In genomic region chr6:138970856-138971425, GRCh38 we compare ENCODE assay signal across 8 cellular contexts. TPM values are rescaled to one million over a fixed set of nuclear protein-coding genes. Genes with fewer than 3 reads are reported as not detected.
DNase-seq lines count a peak whose midpoint lies in the region; ATAC-seq and TF ChIP-seq lines count a peak whose summit lies in the region.
"Had no signal": no experiment of that assay in that cellular context is flagged by ENCODE, and none has a peak within 500 bp of the region (broad histone marks: within the 10 kb centered on the region; RNA-seq: fewer than 3 reads in every experiment).

No MANE protein-coding gene starts in this region.

- H3K4me1 ChIP-seq in Panc1 (ENCODE audit: control insufficient read depth, insufficient read depth, low read length) (peaks cover 16% of the 10 kb centered on the region; the same call in 1 of the 2 replicates), sigmoid colon (peaks cover 0 to 67% (median 40%) of the 10 kb centered on the region in 4 donors)

- intact Hi-C loops in Panc1 (cut with micrococcal nuclease; ENCODE audit: unreplicated experiment) (no loop called here), sigmoid colon (cut with DNase I) (no loop called here)

- H3K9me3 ChIP-seq in Panc1 (ENCODE audit: control insufficient read depth, insufficient read depth, low read depth, low read length) = no peaks in the 10 kb centered on the region
- H3K9me3 ChIP-seq in sigmoid colon = no peaks in the 10 kb centered on the region
- H3K9me3 ChIP-seq: neutrophil had no signal

- in situ Hi-C loops in Panc1 (cut with HindIII; ENCODE audit: low pct_unique_long_range_greater_than_20kb, low sequenced_read_pairs) = no loop called here

- ATAC-seq in GM21447 (IDR thresholded peaks at IDR 0.05; ENCODE audit: unreplicated experiment) (peak; percentile 66), Panc1 (peak; percentile 85), GM21737 (IDR thresholded peaks at IDR 0.05; ENCODE audit: unreplicated experiment) (no peak)

- 49 to 54% methylated on average over 1 of the region's 1 CpG for WGBS in sigmoid colon, 2 donors

- TF ChIP-seq EP300 in sigmoid colon (IDR thresholded peaks at IDR 0.05) = no peak

- no peak for TF ChIP-seq POLR2A in sigmoid colon (IDR thresholded peaks at IDR 0.05)

- H3K27ac ChIP-seq in Panc1 (ENCODE audit: low read length) (no peak overlapping the region), sigmoid colon (peak overlapping the region in 3 of 4 donors; percentile 34 to 61 (median 58))
- H3K27ac ChIP-seq: neutrophil had no signal

- TF ChIP-seq CTCF in Panc1 (IDR thresholded peaks at IDR 0.05) = no peak
- no peak for TF ChIP-seq CTCF in sigmoid colon (IDR thresholded peaks at IDR 0.05)

- CTCF ChIA-PET in Panc1 (lab: Charles Lee) = no interaction called here

- DNase-seq in Panc1 (ENCODE audit: low read depth, low spot score) (peak; percentile 68), fibroblast of peridontal ligament (ENCODE audit: extremely low read depth) (peak; percentile 87), sigmoid colon (no peak), mesenteric fat pad (ENCODE audit: low spot score) (no peak), NCI-H2081 treated with DMSO at 0.1 percent for 48 hours (lab: John Stamatoyannopoulos, UW) (no peak)

- H3K27me3 ChIP-seq in Panc1 (ENCODE audit: control insufficient read depth, insufficient read depth, low read length) (no peaks in the 10 kb centered on the region), sigmoid colon (no peaks in the 10 kb centered on the region)
- H3K27me3 ChIP-seq: neutrophil had no signal

- no TSS peak for BruUV-seq in Panc1 (replicated peaks; lab: Mats Ljungman, UMichigan)

- POLR2A ChIA-PET in Panc1 (lab: Charles Lee) = no interaction called here

- H3K36me3 ChIP-seq in Panc1 (ENCODE audit: control insufficient read depth, insufficient read depth, low read length) (no peaks in the 10 kb centered on the region), sigmoid colon (no peaks in the 10 kb centered on the region)
- H3K36me3 ChIP-seq: neutrophil had no signal

- H3K4me3 ChIP-seq in Panc1 (ENCODE audit: low read depth in 2 of 2, low read length in 2 of 2) (no peak overlapping the region), sigmoid colon (no peak overlapping the region)

RNA-seq across cellular contexts. Expression of gene REPS1, which starts 17.1 kb away (rescaled TPM):
- total RNA-seq in Panc1 (2021; ENCODE audit: unreplicated experiment) (28.6 TPM), sigmoid colon (10 to 100 TPM; 26.3 to 53.7 (median 27.9) TPM), mesenteric fat pad (34.5 TPM)
- 16.1 TPM for polyA plus RNA-seq in Panc1 (2012; ENCODE audit: insufficient read length)
- 10 to 100 TPM; 12.6 to 22.6 (median 13.9) TPM for polyA plus RNA-seq in sigmoid colon

RNA-seq across cellular contexts. Expression of gene ABRACL, which starts 57.6 kb away (rescaled TPM):
- total RNA-seq in Panc1 (2021; ENCODE audit: unreplicated experiment) (22.2 TPM), sigmoid colon (1 to 10 TPM; 6.8 to 7.7 (median 7.4) TPM), mesenteric fat pad (23.8 TPM)
- polyA plus RNA-seq in Panc1 (2012; ENCODE audit: insufficient read length) = 14.1 TPM
- polyA plus RNA-seq in sigmoid colon = 100 to 1,000 TPM; 144 to 529 (median 303) TPM

Comparison
In these comparisons a context has a peak if more than half of its experiments do, and no peak if none do; other contexts are left out.
1. DNase-seq: peak in Panc1 (single experiment) and fibroblast of peridontal ligament (single experiment); none in sigmoid colon (single experiment), mesenteric fat pad (single experiment) and NCI-H2081 treated with DMSO at 0.1 percent for 48 hours (single experiment).